9 cellular contexts compared by ENCODE assay signal in genomic region chr15:38226867-38227266, GRCh38. TPM values are rescaled to one million over a fixed set of nuclear protein-coding genes. Genes with fewer than 3 reads are reported as not detected.
DNase-seq lines count a peak whose midpoint lies in the region; ATAC-seq and TF ChIP-seq lines count a peak whose summit lies in the region.
"Had no signal": no experiment of that assay in that cellular context is flagged by ENCODE, and none has a peak within 500 bp of the region (broad histone marks: within the 10 kb centered on the region; RNA-seq: fewer than 3 reads in every experiment).

No MANE protein-coding gene starts in this region.

- H3K4me3 ChIP-seq in fibroblast of the aortic adventitia (ENCODE audit: low read depth, low read length) = no peak overlapping the region
- H3K4me3 ChIP-seq: spleen had no signal

- ATAC-seq in GM21619 (IDR thresholded peaks at IDR 0.05; ENCODE audit: unreplicated experiment) (no peak), HG02852 (IDR thresholded peaks at IDR 0.05; ENCODE audit: unreplicated experiment) (no peak)

- no peak overlapping the region for H3K27ac ChIP-seq in RWPE1
- H3K27ac ChIP-seq: spleen had no signal

- DNase-seq in EL = peak; percentile 81
- peak; percentile 79 for DNase-seq in RWPE1 (ENCODE audit: low spot score)
- peak; percentile 82 for DNase-seq in fibroblast of the aortic adventitia (ENCODE audit: low read depth)
- DNase-seq in neural crest cell (ENCODE audit: low read depth, low spot score) = peak; percentile 4
- no peak for DNase-seq in NCI-H2029 treated with DMSO at 0.1 percent for 48 hours (lab: John Stamatoyannopoulos, UW)
- no peak for DNase-seq in endothelial cell (ENCODE audit: low spot score)
- DNase-seq: spleen had no signal

- CTCF ChIA-PET in RWPE1 (lab: Yijun Ruan, JAX) = interaction anchor here (0.7 to 1.1 kb wide), 2 partner anchors 24 to 466 kb away, joined by 3 read pairs; no protein-coding TSS in a partner anchor

- POLR2A ChIA-PET in RWPE1 (lab: Yijun Ruan, JAX; ENCODE audit: low non-redundant PET) = no interaction called here

- H3K27me3 Mint-ChIP-seq in neural crest cell (ENCODE audit: low read depth) = no peaks in the 10 kb centered on the region
- H3K27me3 Mint-ChIP-seq in endothelial cell (ENCODE audit: unreplicated experiment) = no peaks in the 10 kb centered on the region

- H3K27ac Mint-ChIP-seq in neural crest cell (ENCODE audit: unreplicated experiment) (peak overlapping the region; percentile 71), endothelial cell (ENCODE audit: unreplicated experiment) (no peak overlapping the region)

- H3K4me3 Mint-ChIP-seq in neural crest cell (peak overlapping the region; percentile 4), endothelial cell (ENCODE audit: unreplicated experiment) (no peak overlapping the region)

- H3K4me1 Mint-ChIP-seq in neural crest cell (peaks cover 50% of the 10 kb centered on the region), endothelial cell (ENCODE audit: unreplicated experiment) (no peaks in the 10 kb centered on the region)

- H3K36me3 Mint-ChIP-seq in neural crest cell (ENCODE audit: low read depth) = no peaks in the 10 kb centered on the region
- no peaks in the 10 kb centered on the region for H3K36me3 Mint-ChIP-seq in endothelial cell (ENCODE audit: low read depth, unreplicated experiment)

- no peaks in the 10 kb centered on the region for H3K9me3 Mint-ChIP-seq in neural crest cell
- H3K9me3 Mint-ChIP-seq in endothelial cell (ENCODE audit: unreplicated experiment) = no peaks in the 10 kb centered on the region

- TF ChIP-seq CTCF in RWPE1 (conservative IDR thresholded peaks at IDR 0.05; ENCODE audit: low read depth) (no peak), fibroblast of the aortic adventitia (IDR thresholded peaks at IDR 0.05; ENCODE audit: insufficient read depth, low read length) (no peak), neural crest cell (conservative IDR thresholded peaks at IDR 0.05) (no peak), endothelial cell (IDR thresholded peaks at IDR 0.05; ENCODE audit: unreplicated experiment) (no peak)

RNA-seq across cellular contexts. Expression of gene SPRED1, which starts 25.8 kb away (rescaled TPM):
- total RNA-seq in fibroblast of the aortic adventitia (ENCODE audit: low replicate concordance) = 36.2 and 55.1 TPM in 2 replicates
- total RNA-seq in neural crest cell = 40.0 and 44.2 TPM in 2 replicates
- total RNA-seq in endothelial cell (ENCODE audit: unreplicated experiment) = 29.3 TPM

Comparison
In these comparisons a context has a peak if more than half of its experiments do, and no peak if none do; other contexts are left out.
1. DNase-seq: peak in EL (single experiment), RWPE1 (single experiment), fibroblast of the aortic adventitia (single experiment) and neural crest cell (single experiment); none in NCI-H2029 treated with DMSO at 0.1 percent for 48 hours (single experiment) and endothelial cell (single experiment).